Comparison of ENCODE assay signal across 24 cellular contexts in genomic region chr13:77040835-77041234, GRCh38.
"Had no signal": no experiment of that assay in that cellular context is flagged by ENCODE, and none has a peak within 500 bp of the region (broad histone marks: within the 10 kb centered on the region; RNA-seq: fewer than 3 reads in every experiment).

No MANE protein-coding gene starts in this region.

- H3K4me3 ChIP-seq: ascending aorta, SK-N-MC had no signal

- H3K27me3 ChIP-seq: ascending aorta had no signal

- ATAC-seq: activated T-cell treated with anti-CD3 and anti-CD28 coated beads, Interleukin-2, amount 50 U/mL, for 72 hours; Panc1; Right ventricle myocardium inferior; T-cell had no signal

- H3K9me3 ChIP-seq: ascending aorta had no signal

- H3K4me1 ChIP-seq: ascending aorta had no signal

- FAIRE-seq: TTC549 had no signal

- DNase-seq: activated CD4-positive, alpha-beta memory T cell treated with anti-CD3 and anti-CD28 coated beads, Interleukin-2, amount 10 ng/mL, durations not matched to agents 7 days and 5 days; activated CD4-positive, alpha-beta T cell treated with anti-CD3 and anti-CD28 coated beads, Interleukin-2, amount 10 ng/mL, durations not matched to agents 7 days and 5 days; activated CD4-positive, CD25-positive, alpha-beta regulatory T cell; activated gamma-delta T cell treated with Interleukin-2 at 50 U/mL for 16 hours; activated naive CD4-positive, alpha-beta T cell treated with anti-CD3 and anti-CD28 coated beads, Interleukin-2, amount 10 ng/mL, durations not matched to agents 7 days and 5 days; activated naive CD8-positive, alpha-beta T cell treated with anti-CD3 and anti-CD28 coated beads, Interleukin-2, amount 10 ng/mL, durations not matched to agents 7 days and 5 days; activated T-cell treated with anti-CD3 and anti-CD28 coated beads, Interleukin-2, amount 50 U/mL, for 72 hours; amniotic stem cell; NCI-H1048; NCI-H187 treated with DMSO at 0.1 percent for 48 hours; NCI-H2081 treated with DMSO at 0.1 percent for 48 hours; NCI-H446; NCI-H526; NK-92 treated with Interleukin-12 subunit alpha and Interleukin-12 subunit beta, amount 100 ng/mL, for 24 hours; OCI-M1; RPMI8226; T-cell; T-helper 2 cell; T1000 had no signal

- H3K27ac ChIP-seq: ascending aorta, SK-N-MC had no signal
